Comparison of ENCODE assay signal across 1 cellular context in genomic region chr19:40403262-40403984, GRCh38.
TF ChIP-seq lines count a peak whose summit lies in the region.

No MANE protein-coding gene starts in this region.

TF ChIP-seq in IMR-90, 13 proteins besides CTCF, POLR2A, EP300 and RAD21:
- TF ChIP-seq MAZ (IDR thresholded peaks at IDR 0.05; ENCODE audit: borderline replicate concordance, low read depth, low read length) (no peak), RCOR1 (IDR thresholded peaks at IDR 0.05; ENCODE audit: insufficient replicate concordance, low read length) (peak; percentile 98)
